ENCODE assay signal across 8 cellular contexts in genomic region chr16:30922420-30922959, GRCh38. TPM values are rescaled to one million over a fixed set of nuclear protein-coding genes. Genes with fewer than 3 reads are reported as not detected.
DNase-seq lines count a peak whose midpoint lies in the region; ATAC-seq and TF ChIP-seq lines count a peak whose summit lies in the region.

No MANE protein-coding gene starts in this region.

- H3K27ac Mint-ChIP-seq in activated naive CD8-positive, alpha-beta T cell treated with anti-CD3 and anti-CD28 coated beads, Interleukin-2, amount 10 ng/mL, durations not matched to agents 7 days and 5 days = peak overlapping the region; percentile 100
- peak overlapping the region; percentile 100 for H3K27ac Mint-ChIP-seq in glutamatergic neuron (ENCODE audit: unreplicated experiment)

- peak overlapping the region; percentile 76 for H3K4me2 ChIP-seq in osteoblast (ENCODE audit: insufficient read depth, low read length)

- peaks cover 18% of the 10 kb centered on the region for H3K4me1 ChIP-seq in osteoblast (ENCODE audit: insufficient read depth, low read length)
- peaks cover 5 to 27% of the 10 kb centered on the region in 2 donors for H3K4me1 ChIP-seq in thoracic aorta (ENCODE audit: control insufficient read depth in 1 of 2, low read depth in 2 of 2)

- peaks cover 9% of the 10 kb centered on the region for H4K20me1 ChIP-seq in osteoblast (ENCODE audit: insufficient read depth, low read length)

- peak; percentile 81 for ATAC-seq in HG02642 (IDR thresholded peaks at IDR 0.05; ENCODE audit: poor library complexity, unreplicated experiment)
- peak; percentile 82 for ATAC-seq in activated naive CD8-positive, alpha-beta T cell treated with anti-CD3 and anti-CD28 coated beads, Interleukin-2, amount 10 ng/mL, durations not matched to agents 7 days and 5 days (ENCODE audit: low read depth)
- ATAC-seq in thoracic aorta (ENCODE audit: insufficient number of reproducible peaks, low FRiP score, low read depth) = peak; percentile 72

- H3K4me3 ChIP-seq in osteoblast (ENCODE audit: insufficient read depth, low read length) (peak overlapping the region; percentile 76), thoracic aorta (peak overlapping the region; percentile 70)

- H3K27me3 ChIP-seq in osteoblast (ENCODE audit: insufficient read depth, low read length) (no peaks in the 10 kb centered on the region), thoracic aorta (replicated peaks; ENCODE audit: insufficient read depth) (no peaks in the 10 kb centered on the region)

- H3K36me3 ChIP-seq in osteoblast (ENCODE audit: insufficient read depth, low read length) = peaks cover 17% of the 10 kb centered on the region
- no peaks in the 10 kb centered on the region for H3K36me3 ChIP-seq in thoracic aorta

- H3K9me3 Mint-ChIP-seq in activated naive CD8-positive, alpha-beta T cell treated with anti-CD3 and anti-CD28 coated beads, Interleukin-2, amount 10 ng/mL, durations not matched to agents 7 days and 5 days = no peaks in the 10 kb centered on the region
- peaks cover 15% of the 10 kb centered on the region for H3K9me3 Mint-ChIP-seq in glutamatergic neuron (ENCODE audit: unreplicated experiment)

- H3K4me1 Mint-ChIP-seq in activated naive CD8-positive, alpha-beta T cell treated with anti-CD3 and anti-CD28 coated beads, Interleukin-2, amount 10 ng/mL, durations not matched to agents 7 days and 5 days = peaks cover 22% of the 10 kb centered on the region
- H3K4me1 Mint-ChIP-seq in glutamatergic neuron (ENCODE audit: low read depth, unreplicated experiment) = peaks cover 10% of the 10 kb centered on the region

- POLR2A ChIA-PET in activated naive CD8-positive, alpha-beta T cell treated with anti-CD3 and anti-CD28 coated beads, Interleukin-2, amount 10 ng/mL, durations not matched to agents 7 days and 5 days (lab: Charles Lee) = interaction anchor here (0.6 to 1.0 kb wide), 2 partner anchors 18 to 78 kb away, joined by 3 read pairs; no protein-coding TSS in a partner anchor

- peak overlapping the region; percentile 97 for H2AFZ ChIP-seq in osteoblast (ENCODE audit: low read length)

- peak overlapping the region; percentile 100 for H3K4me3 Mint-ChIP-seq in activated naive CD8-positive, alpha-beta T cell treated with anti-CD3 and anti-CD28 coated beads, Interleukin-2, amount 10 ng/mL, durations not matched to agents 7 days and 5 days
- H3K4me3 Mint-ChIP-seq in glutamatergic neuron (ENCODE audit: unreplicated experiment) = peak overlapping the region; percentile 99

- H3K36me3 Mint-ChIP-seq in activated naive CD8-positive, alpha-beta T cell treated with anti-CD3 and anti-CD28 coated beads, Interleukin-2, amount 10 ng/mL, durations not matched to agents 7 days and 5 days = no peaks in the 10 kb centered on the region
- H3K36me3 Mint-ChIP-seq in glutamatergic neuron (ENCODE audit: unreplicated experiment) = no peaks in the 10 kb centered on the region

- DNase-seq in GM04504 (ENCODE audit: low read depth) (peak; percentile 99), NCI-H1105 (lab: John Stamatoyannopoulos, UW) (peak; percentile 99), SKM-1 treated with dmso at 0.1 percent for 144 hours (lab: John Stamatoyannopoulos, UW; ENCODE audit: unreplicated experiment) (peak; percentile 99), glutamatergic neuron (peak; percentile 99), osteoblast (ENCODE audit: insufficient read length, low spot score, missing footprints) (peak; percentile 99), thoracic aorta (ENCODE audit: low spot score) (peak; percentile 99)
- peak; percentile 95 for DNase-seq in activated naive CD8-positive, alpha-beta T cell treated with anti-CD3 and anti-CD28 coated beads, Interleukin-2, amount 10 ng/mL, durations not matched to agents 7 days and 5 days

- no peak for TF ChIP-seq CTCF in glutamatergic neuron (IDR thresholded peaks at IDR 0.05; ENCODE audit: partially characterized antibody, unreplicated experiment)
- TF ChIP-seq CTCF in osteoblast (IDR thresholded peaks at IDR 0.05; ENCODE audit: extremely low read depth, low read depth, low read length) = no peak
- no peak for TF ChIP-seq CTCF in thoracic aorta (IDR thresholded peaks at IDR 0.05)

- H3K27ac ChIP-seq in osteoblast (ENCODE audit: low read depth, low read length) (peak overlapping the region; percentile 77), thoracic aorta (peak overlapping the region; percentile 84 to 96)

- H3K9me3 ChIP-seq in osteoblast (ENCODE audit: low read depth, low read length) = no peaks in the 10 kb centered on the region
- no peaks in the 10 kb centered on the region for H3K9me3 ChIP-seq in thoracic aorta

- peaks cover 7% of the 10 kb centered on the region for H3K79me2 ChIP-seq in osteoblast (ENCODE audit: insufficient read depth, low read length)

- peaks cover 3% of the 10 kb centered on the region for H3K27me3 Mint-ChIP-seq in activated naive CD8-positive, alpha-beta T cell treated with anti-CD3 and anti-CD28 coated beads, Interleukin-2, amount 10 ng/mL, durations not matched to agents 7 days and 5 days
- peaks cover 21% of the 10 kb centered on the region for H3K27me3 Mint-ChIP-seq in glutamatergic neuron (ENCODE audit: unreplicated experiment)

RNA-seq across cellular contexts. Expression of gene FBXL19, which starts 0.9 kb away (rescaled TPM):
- 10 to 100 TPM; 20.1 to 24.4 TPM for total RNA-seq in activated naive CD8-positive, alpha-beta T cell treated with anti-CD3 and anti-CD28 coated beads, Interleukin-2, amount 10 ng/mL, durations not matched to agents 7 days and 5 days
- total RNA-seq in glutamatergic neuron (ENCODE audit: unreplicated experiment) (76.8 TPM), osteoblast (12.7 and 14.5 TPM in 2 replicates), thoracic aorta (10 to 100 TPM; 14.5 to 18.7 TPM)

RNA-seq across cellular contexts. Expression of gene CTF1, which starts 26.1 kb away (rescaled TPM):
- total RNA-seq in activated naive CD8-positive, alpha-beta T cell treated with anti-CD3 and anti-CD28 coated beads, Interleukin-2, amount 10 ng/mL, durations not matched to agents 7 days and 5 days = under 1 TPM; 0.19 to 0.37 TPM
- 1.7 TPM for total RNA-seq in glutamatergic neuron (ENCODE audit: unreplicated experiment)
- total RNA-seq in osteoblast = 2.9 and 3.3 TPM in 2 replicates
- total RNA-seq in thoracic aorta = 1 to 10 TPM; 3.8 TPM

RNA-seq across cellular contexts. Expression of gene ORAI3, which starts 26.4 kb away (rescaled TPM):
- total RNA-seq in activated naive CD8-positive, alpha-beta T cell treated with anti-CD3 and anti-CD28 coated beads, Interleukin-2, amount 10 ng/mL, durations not matched to agents 7 days and 5 days = 10 to 100 TPM; 24.6 to 25.8 TPM
- total RNA-seq in glutamatergic neuron (ENCODE audit: unreplicated experiment) = 5.1 TPM
- 63.3 and 66.0 TPM in 2 replicates for total RNA-seq in osteoblast
- 10 to 100 TPM; 19.0 to 35.7 TPM for total RNA-seq in thoracic aorta

RNA-seq across cellular contexts. Expression of gene BCL7C, which starts 28.6 kb away (rescaled TPM):
- total RNA-seq in activated naive CD8-positive, alpha-beta T cell treated with anti-CD3 and anti-CD28 coated beads, Interleukin-2, amount 10 ng/mL, durations not matched to agents 7 days and 5 days = 10 to 100 TPM; 31.1 to 31.8 TPM
- total RNA-seq in glutamatergic neuron (ENCODE audit: unreplicated experiment) (24.0 TPM), osteoblast (33.3 and 36.2 TPM in 2 replicates), thoracic aorta (10 to 100 TPM; 35.6 to 55.2 TPM)

RNA-seq across cellular contexts. Expression of gene SETD1A, which starts 35.1 kb away (rescaled TPM):
- 10 to 100 TPM; 27.6 to 33.4 TPM for total RNA-seq in activated naive CD8-positive, alpha-beta T cell treated with anti-CD3 and anti-CD28 coated beads, Interleukin-2, amount 10 ng/mL, durations not matched to agents 7 days and 5 days
- total RNA-seq in glutamatergic neuron (ENCODE audit: unreplicated experiment) = 24.3 TPM
- 2.2 and 2.9 TPM in 2 replicates for total RNA-seq in osteoblast
- total RNA-seq in thoracic aorta = 10 to 100 TPM in 1 of 2 donors, 1 to 10 TPM in 1; 7.4 to 14.6 TPM

Comparison
In these comparisons a context has a peak if more than half of its experiments do, and no peak if none do; other contexts are left out.
1. Peak in every context shown above with its lines: DNase-seq, ATAC-seq, H3K4me3 ChIP-seq and H3K27ac ChIP-seq.